ENCODE assay signal across 34 cellular contexts in the genomic region with DNA sequence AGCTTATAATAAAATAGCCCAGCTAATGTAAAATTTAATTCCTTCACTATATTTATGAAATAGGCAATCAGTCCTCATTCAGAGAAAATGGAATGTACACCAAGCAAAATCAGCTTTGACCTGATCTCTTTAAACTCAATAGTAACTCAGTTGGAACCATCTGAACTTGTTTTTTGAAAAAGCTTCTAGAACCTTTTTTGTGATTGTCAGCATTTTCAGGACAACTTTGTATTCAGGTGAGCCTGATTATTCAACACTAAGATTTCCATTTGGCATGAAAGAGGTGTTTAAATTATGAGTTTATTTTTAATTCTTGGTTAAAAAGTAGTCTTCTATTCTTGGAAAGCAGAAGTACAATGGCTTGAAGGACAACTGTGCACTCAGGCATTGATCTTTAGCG.
"Had no signal": no experiment of that assay in that cellular context is flagged by ENCODE, and none has a peak within 500 bp of the region (broad histone marks: within the 10 kb centered on the region; RNA-seq: fewer than 3 reads in every experiment).

No MANE protein-coding gene starts in this region.

- H3K9me3 ChIP-seq: MG63 had no signal

- H3K4me3 Mint-ChIP-seq: activated CD4-positive, alpha-beta memory T cell treated with anti-CD3 and anti-CD28 coated beads, Interleukin-2, amount 10 ng/mL, durations not matched to agents 7 days and 5 days; activated CD8-positive, alpha-beta memory T cell treated with anti-CD3 and anti-CD28 coated beads, Interleukin-2, amount 10 ng/mL, durations not matched to agents 7 days and 5 days; activated naive CD4-positive, alpha-beta T cell treated with anti-CD3 and anti-CD28 coated beads, Interleukin-2, amount 10 ng/mL, durations not matched to agents 7 days and 5 days; activated naive CD8-positive, alpha-beta T cell; activated naive CD8-positive, alpha-beta T cell treated with anti-CD3 and anti-CD28 coated beads, Interleukin-2, amount 50 U/mL, for 24 hours; T-cell; T-helper 17 cell had no signal

- H3K4me2 ChIP-seq: PC-9 had no signal

- DNase-seq: activated CD4-positive, alpha-beta memory T cell treated with anti-CD3 and anti-CD28 coated beads, Interleukin-2, amount 10 ng/mL, durations not matched to agents 7 days and 5 days; activated CD4-positive, alpha-beta T cell treated with anti-CD3 and anti-CD28 coated beads for 1 hour; activated CD4-positive, alpha-beta T cell treated with anti-CD3 and anti-CD28 coated beads for 48 hours; activated CD4-positive, CD25-positive, alpha-beta regulatory T cell; activated CD8-positive, alpha-beta memory T cell treated with anti-CD3 and anti-CD28 coated beads for 24 hours; activated CD8-positive, alpha-beta memory T cell treated with anti-CD3 and anti-CD28 coated beads, Interleukin-2, amount 10 ng/mL, durations not matched to agents 7 days and 5 days; activated CD8-positive, alpha-beta memory T cell treated with anti-CD3 and anti-CD28 coated beads, Interleukin-2, amount 50 U/mL, for 48 hours; activated effector memory CD4-positive, alpha-beta T cell treated with Interleukin-2 at 50 U/mL for 16 hours; activated naive CD4-positive, alpha-beta T cell treated with anti-CD3 and anti-CD28 coated beads, Interleukin-2, amount 10 ng/mL, durations not matched to agents 7 days and 5 days; activated naive CD8-positive, alpha-beta T cell treated with anti-CD3 and anti-CD28 coated beads, Interleukin-2, amount 50 U/mL, for 24 hours; activated T-cell treated with anti-CD3 and anti-CD28 coated beads, Interleukin-2, amount 50 U/mL, for 48 hours; caudate nucleus; cerebellar nuclear complex; MG63; NCI-H1048; NCI-H1105 treated with DMSO at 0.1 percent for 48 hours; NCI-H1436; NCI-H1930; NCI-H2081 treated with DMSO at 0.1 percent for 48 hours; NCI-H510A; NCI-H526; NCI-H748 treated with DMSO at 0.1 percent for 48 hours; NK-92 treated with Interleukin-12 subunit alpha and Interleukin-12 subunit beta, amount 100 ng/mL, for 24 hours; PC-9; SIG-M5; T-cell; T-helper 17 cell; WERI-Rb-1 had no signal

- H3K4me3 ChIP-seq: MG63, PC-9 had no signal

- H3K9me3 Mint-ChIP-seq: activated CD4-positive, alpha-beta memory T cell treated with anti-CD3 and anti-CD28 coated beads, Interleukin-2, amount 10 ng/mL, durations not matched to agents 7 days and 5 days; activated naive CD4-positive, alpha-beta T cell treated with anti-CD3 and anti-CD28 coated beads, Interleukin-2, amount 10 ng/mL, durations not matched to agents 7 days and 5 days; activated naive CD8-positive, alpha-beta T cell treated with anti-CD3 and anti-CD28 coated beads, Interleukin-2, amount 50 U/mL, for 24 hours had no signal

- H3K4me1 Mint-ChIP-seq: activated CD4-positive, alpha-beta memory T cell treated with anti-CD3 and anti-CD28 coated beads, Interleukin-2, amount 10 ng/mL, durations not matched to agents 7 days and 5 days; activated CD8-positive, alpha-beta memory T cell treated with anti-CD3 and anti-CD28 coated beads, Interleukin-2, amount 10 ng/mL, durations not matched to agents 7 days and 5 days; activated naive CD4-positive, alpha-beta T cell treated with anti-CD3 and anti-CD28 coated beads, Interleukin-2, amount 10 ng/mL, durations not matched to agents 7 days and 5 days; activated naive CD8-positive, alpha-beta T cell treated with anti-CD3 and anti-CD28 coated beads, Interleukin-2, amount 50 U/mL, for 24 hours had no signal

- H3K36me3 Mint-ChIP-seq: activated CD8-positive, alpha-beta memory T cell treated with anti-CD3 and anti-CD28 coated beads, Interleukin-2, amount 10 ng/mL, durations not matched to agents 7 days and 5 days; activated naive CD4-positive, alpha-beta T cell treated with anti-CD3 and anti-CD28 coated beads, Interleukin-2, amount 10 ng/mL, durations not matched to agents 7 days and 5 days; activated naive CD8-positive, alpha-beta T cell; brain; T-cell had no signal

- H3K27ac Mint-ChIP-seq: activated CD4-positive, alpha-beta memory T cell treated with anti-CD3 and anti-CD28 coated beads, Interleukin-2, amount 10 ng/mL, durations not matched to agents 7 days and 5 days; activated CD8-positive, alpha-beta memory T cell treated with anti-CD3 and anti-CD28 coated beads, Interleukin-2, amount 10 ng/mL, durations not matched to agents 7 days and 5 days; activated naive CD4-positive, alpha-beta T cell treated with anti-CD3 and anti-CD28 coated beads, Interleukin-2, amount 10 ng/mL, durations not matched to agents 7 days and 5 days; activated naive CD8-positive, alpha-beta T cell; activated naive CD8-positive, alpha-beta T cell treated with anti-CD3 and anti-CD28 coated beads, Interleukin-2, amount 50 U/mL, for 24 hours; T-cell; T-helper 17 cell had no signal

- H2AFZ ChIP-seq: PC-9 had no signal

- H3K27ac ChIP-seq: PC-9, RWPE1, WERI-Rb-1 had no signal

- H3K36me3 ChIP-seq: MG63, WERI-Rb-1 had no signal

- ATAC-seq: activated CD8-positive, alpha-beta memory T cell treated with anti-CD3 and anti-CD28 coated beads, Interleukin-2, amount 10 ng/mL, durations not matched to agents 7 days and 5 days; activated naive CD8-positive, alpha-beta T cell treated with anti-CD3 and anti-CD28 coated beads, Interleukin-2, amount 50 U/mL, for 24 hours; Right ventricle myocardium inferior; T-cell; T-helper 17 cell had no signal

- H3K27me3 ChIP-seq: MG63 had no signal

- FAIRE-seq: bronchial epithelial cell, RCC 7860 had no signal
